ENCODE assay signal across 28 cellular contexts in the genomic region with DNA sequence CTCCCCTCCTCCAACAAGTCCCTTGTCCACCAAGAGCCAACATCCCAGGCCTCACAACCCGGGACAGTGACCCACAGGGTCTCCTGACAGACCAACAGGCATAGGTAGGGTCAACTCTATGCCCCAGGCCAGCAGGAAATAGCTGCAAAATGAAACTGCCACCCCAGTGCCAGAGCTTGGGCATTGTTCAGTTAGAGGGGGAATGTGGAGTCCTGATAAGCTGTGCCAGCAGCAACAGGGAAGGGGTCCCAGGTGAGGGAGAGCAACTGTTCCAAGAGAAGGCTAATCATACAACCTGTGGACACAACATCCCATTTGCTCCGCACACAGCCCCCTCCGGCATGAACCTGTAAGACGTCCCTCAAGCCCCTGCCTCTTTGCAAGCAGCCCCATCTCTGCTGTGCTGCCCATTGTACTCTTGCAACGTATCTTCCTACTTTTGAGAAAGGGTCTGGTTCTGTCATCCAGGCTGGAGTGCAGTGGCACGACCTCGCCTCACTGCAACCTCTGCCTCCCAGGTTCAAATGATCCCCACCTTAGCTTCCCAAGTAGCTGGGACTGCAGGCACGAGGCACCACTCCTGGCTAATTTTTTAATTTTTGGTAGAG. TPM values are rescaled to one million over a fixed set of nuclear protein-coding genes. Genes with fewer than 3 reads are reported as not detected.
"Had no signal": no experiment of that assay in that cellular context is flagged by ENCODE, and none has a peak within 500 bp of the region (broad histone marks: within the 10 kb centered on the region; RNA-seq: fewer than 3 reads in every experiment).

No MANE protein-coding gene starts in this region.

- H3K4me3 ChIP-seq: MG63, SJSA1, SK-N-MC had no signal

- FAIRE-seq: HepG2, RCC 7860 had no signal

- H3K27ac ChIP-seq: SJSA1, SK-N-MC had no signal

- H3K4me1 ChIP-seq: SJSA1 had no signal

- H3K27me3 ChIP-seq: MG63, SJSA1 had no signal

- H3K36me3 ChIP-seq: MG63, SJSA1 had no signal

- ATAC-seq: HepG2 had no signal

- DNase-seq: IMR-90; Karpas-422; KG1; MG63; NCI-H1092; NCI-H1105 treated with DMSO at 0.1 percent for 48 hours; NCI-H1417 treated with DMSO at 0.1 percent for 48 hours; NCI-H146; NCI-H1694 treated with DMSO at 0.1 percent for 48 hours; NCI-H1930; NCI-H2081; NCI-H2107; NCI-H226; NCI-H446; NCI-H510A; NCI-H524 treated with DMSO at 0.1 percent for 48 hours; NCI-H69; NCI-H774; NK-92 treated with Interleukin-12 subunit alpha and Interleukin-12 subunit beta, amount 100 ng/mL, for 24 hours; OCI-M1; Right ventricle myocardium superior; RPMI8226; SIG-M5 had no signal

- H3K9me3 ChIP-seq: MG63, SJSA1 had no signal

RNA-seq across cellular contexts. Expression of a gene that starts 17.2 kb away (rescaled TPM):
- total RNA-seq: HepG2, HT-29, IMR-90, Right ventricle myocardium superior, SJSA1 had no signal
- polyA plus RNA-seq: IMR-90 had no signal

RNA-seq across cellular contexts. Expression of a gene that starts 29.0 kb away (rescaled TPM):
- total RNA-seq: HepG2, HT-29, IMR-90, Right ventricle myocardium superior, SJSA1 had no signal
- polyA plus RNA-seq: HepG2, IMR-90 had no signal
